In genomic region chr22:22710719-22711531, GRCh38 we compare ENCODE assay signal across 8 cellular contexts.
DNase-seq lines count a peak whose midpoint lies in the region; ATAC-seq, FAIRE-seq and TF ChIP-seq lines count a peak whose summit lies in the region.

No MANE protein-coding gene starts in this region.

- ATAC-seq in HG02973 (IDR thresholded peaks at IDR 0.05; ENCODE audit: unreplicated experiment) (no peak), GM21515 (IDR thresholded peaks at IDR 0.05; ENCODE audit: unreplicated experiment) (no peak)

- peak; percentile 84 for TF ChIP-seq CTCF in AG09309 (IDR thresholded peaks at IDR 0.05; ENCODE audit: control insufficient read depth, insufficient read depth, low read depth, low read length, missing control alignments)

- no peaks in the 10 kb centered on the region for H3K36me3 Mint-ChIP-seq in activated naive CD8-positive, alpha-beta T cell treated with anti-CD3 and anti-CD28 coated beads for 36 hours

- H3K4me3 ChIP-seq in AG09309 (ENCODE audit: control insufficient read depth, low read depth, low read length), result no peak overlapping the region

- no peaks in the 10 kb centered on the region for H3K9me3 Mint-ChIP-seq in activated naive CD8-positive, alpha-beta T cell treated with anti-CD3 and anti-CD28 coated beads for 36 hours

- DNase-seq in AG09309 (ENCODE audit: low read depth) (no peak), GM19239 (ENCODE audit: insufficient read length, low spot score) (no peak), SW480 (ENCODE audit: low spot score) (peak; percentile 14), hypothalamus (lab: John Stamatoyannopoulos, UW) (peak in 30 of 51 donors; percentile 5 to 66 (median 22))
- peak; percentile 68 for DNase-seq in activated naive CD8-positive, alpha-beta T cell treated with anti-CD3 and anti-CD28 coated beads for 36 hours
- DNase-seq in stimulated activated CD4-positive, alpha-beta T cell treated with anti-CD3 and anti-CD28 coated beads, Interleukin-15, amount 100 ng/mL, for 48 hours (ENCODE audit: low read depth in 2 of 2), result peak; percentile 40 to 61

- no peaks in the 10 kb centered on the region for H3K27me3 Mint-ChIP-seq in activated naive CD8-positive, alpha-beta T cell treated with anti-CD3 and anti-CD28 coated beads for 36 hours

- H3K4me3 Mint-ChIP-seq in activated naive CD8-positive, alpha-beta T cell treated with anti-CD3 and anti-CD28 coated beads for 36 hours, result no peak overlapping the region

- peak; percentile 79 for FAIRE-seq in GM19239 (lab: Jason Lieb, UNC)

- no peak overlapping the region for H3K27ac Mint-ChIP-seq in activated naive CD8-positive, alpha-beta T cell treated with anti-CD3 and anti-CD28 coated beads for 36 hours

- no peaks in the 10 kb centered on the region for H3K4me1 Mint-ChIP-seq in activated naive CD8-positive, alpha-beta T cell treated with anti-CD3 and anti-CD28 coated beads for 36 hours

Comparison
In these comparisons a context has a peak if more than half of its experiments do, and no peak if none do; other contexts are left out.
1. DNase-seq: peak in SW480 (single experiment), activated naive CD8-positive, alpha-beta T cell treated with anti-CD3 and anti-CD28 coated beads for 36 hours (single experiment), hypothalamus (30 of 51) and stimulated activated CD4-positive, alpha-beta T cell treated with anti-CD3 and anti-CD28 coated beads, Interleukin-15, amount 100 ng/mL, for 48 hours (2 of 2); none in AG09309 (single experiment) and GM19239 (single experiment).